ENCODE assay signal across 13 cellular contexts in genomic region chr4:158850371-158850770, GRCh38.
A peak's percentile ranks its signal among the peaks of the same experiment; 100 is the strongest.
DNase-seq lines count a peak whose midpoint lies in the region; ATAC-seq and TF ChIP-seq lines count a peak whose summit lies in the region.
"Had no signal": no experiment of that assay in that cellular context is flagged by ENCODE, and none has a peak within 500 bp of the region (broad histone marks: within the 10 kb centered on the region; RNA-seq: fewer than 3 reads in every experiment).

No MANE protein-coding gene starts in this region.

- H3K9me3 Mint-ChIP-seq in CD4-positive, alpha-beta T cell, result no peaks in the 10 kb centered on the region
- H3K9me3 Mint-ChIP-seq: activated CD4-positive, alpha-beta T cell treated with anti-CD3 and anti-CD28 coated beads, Interleukin-2, amount 10 ng/mL, durations not matched to agents 7 days and 5 days; activated naive CD4-positive, alpha-beta T cell treated with anti-CD3 and anti-CD28 coated beads, Interleukin-2, amount 10 ng/mL, durations not matched to agents 7 days and 5 days; mesothelial cell of epicardium had no signal

- H3K4me1 ChIP-seq in testis, result no peaks in the 10 kb centered on the region

- no peaks in the 10 kb centered on the region for H3K36me3 Mint-ChIP-seq in CD4-positive, alpha-beta T cell (ENCODE audit: low read depth)
- H3K36me3 Mint-ChIP-seq: activated naive CD4-positive, alpha-beta T cell treated with anti-CD3 and anti-CD28 coated beads, Interleukin-2, amount 10 ng/mL, durations not matched to agents 7 days and 5 days had no signal

- H3K27ac ChIP-seq in CD4-positive, alpha-beta T cell (ENCODE audit: low read depth, low read length), result no peak overlapping the region
- H3K27ac ChIP-seq in testis, result no peak overlapping the region

- no peak overlapping the region for H3K4me3 ChIP-seq in testis
- H3K4me3 ChIP-seq: tibial nerve had no signal

- intact Hi-C loops in CD4-positive, alpha-beta T cell (cut with DNase I, micrococcal nuclease), result loop anchor here (1.0 to 10.0 kb wide), 3 partner anchors 120 to 598 kb away; no protein-coding TSS in a partner anchor
- intact Hi-C loops in testis (cut with DNase I; ENCODE audit: low total_unique reads), result loop anchor here (5.0 kb wide), 1 partner anchor 123 kb away; no protein-coding TSS in a partner anchor

- DNase-seq in CD4-positive, alpha-beta T cell, result no peak
- DNase-seq in NAMALWA (ENCODE audit: low spot score) (peak; percentile 18), left lobe of liver (ENCODE audit: low spot score) (no peak), testis (no peak), Kasumi-1 (lab: John Stamatoyannopoulos, UW) (no peak), mucosa of gallbladder (ENCODE audit: low spot score) (no peak)
- DNase-seq in activated CD4-positive, CD25-positive, alpha-beta regulatory T cell treated with anti-CD3 and anti-CD28 coated beads, Interleukin-2, amount 50 U/mL, for 72 hours, result no peak
- DNase-seq: activated CD4-positive, alpha-beta T cell treated with anti-CD3 and anti-CD28 coated beads, Interleukin-2, amount 10 ng/mL, durations not matched to agents 7 days and 5 days; activated naive CD4-positive, alpha-beta T cell treated with anti-CD3 and anti-CD28 coated beads, Interleukin-2, amount 10 ng/mL, durations not matched to agents 7 days and 5 days; NCI-H2227 treated with DMSO at 0.1 percent for 48 hours had no signal

- no peak for ATAC-seq in CD4-positive, alpha-beta T cell (ENCODE audit: poor library complexity)
- ATAC-seq in GM21423 (IDR thresholded peaks at IDR 0.05; ENCODE audit: unreplicated experiment), result peak; percentile 64
- peak; percentile 17 for ATAC-seq in left lobe of liver

- TF ChIP-seq POLR2A in testis (IDR thresholded peaks at IDR 0.05), result no peak

- POLR2A ChIA-PET in CD4-positive, alpha-beta T cell (lab: Charles Lee), result interaction anchor here (1.8 kb wide), 1 partner anchor 81 kb away, joined by 7 read pairs; the partner anchor contains the start of gene FNIP2

- H3K4me3 Mint-ChIP-seq in CD4-positive, alpha-beta T cell, result no peak overlapping the region
- H3K4me3 Mint-ChIP-seq: activated CD4-positive, alpha-beta T cell treated with anti-CD3 and anti-CD28 coated beads, Interleukin-2, amount 10 ng/mL, durations not matched to agents 7 days and 5 days; activated naive CD4-positive, alpha-beta T cell treated with anti-CD3 and anti-CD28 coated beads, Interleukin-2, amount 10 ng/mL, durations not matched to agents 7 days and 5 days; mesothelial cell of epicardium had no signal

- H3K27ac Mint-ChIP-seq in CD4-positive, alpha-beta T cell, result peak overlapping the region; percentile 3
- H3K27ac Mint-ChIP-seq: activated CD4-positive, alpha-beta T cell treated with anti-CD3 and anti-CD28 coated beads, Interleukin-2, amount 10 ng/mL, durations not matched to agents 7 days and 5 days; activated naive CD4-positive, alpha-beta T cell treated with anti-CD3 and anti-CD28 coated beads, Interleukin-2, amount 10 ng/mL, durations not matched to agents 7 days and 5 days; mesothelial cell of epicardium had no signal

- no peaks in the 10 kb centered on the region for H3K9me3 ChIP-seq in CD4-positive, alpha-beta T cell (ENCODE audit: control insufficient read depth, low read length)
- no peaks in the 10 kb centered on the region for H3K9me3 ChIP-seq in testis
- H3K9me3 ChIP-seq: tibial nerve had no signal

- no peaks in the 10 kb centered on the region for H3K36me3 ChIP-seq in testis (ENCODE audit: low read depth, missing control alignments)

- H3K27me3 ChIP-seq in CD4-positive, alpha-beta T cell (ENCODE audit: control insufficient read depth, insufficient read depth, low read length), result no peaks in the 10 kb centered on the region
- no peaks in the 10 kb centered on the region for H3K27me3 ChIP-seq in testis
- H3K27me3 ChIP-seq: tibial nerve had no signal

- no peaks in the 10 kb centered on the region for H3K27me3 Mint-ChIP-seq in CD4-positive, alpha-beta T cell
- H3K27me3 Mint-ChIP-seq: activated CD4-positive, alpha-beta T cell treated with anti-CD3 and anti-CD28 coated beads, Interleukin-2, amount 10 ng/mL, durations not matched to agents 7 days and 5 days; activated naive CD4-positive, alpha-beta T cell treated with anti-CD3 and anti-CD28 coated beads, Interleukin-2, amount 10 ng/mL, durations not matched to agents 7 days and 5 days had no signal

- CTCF ChIA-PET in CD4-positive, alpha-beta T cell (lab: Charles Lee), result interaction anchor here (1.0 to 1.4 kb wide), 2 partner anchors 16 to 22 kb away, joined by 3 to 5 read pairs; no protein-coding TSS in a partner anchor

- TF ChIP-seq CTCF in CD4-positive, alpha-beta T cell (IDR thresholded peaks at IDR 0.05), result no peak
- no peak for TF ChIP-seq CTCF in testis (IDR thresholded peaks at IDR 0.05)

- H3K4me1 Mint-ChIP-seq in CD4-positive, alpha-beta T cell (ENCODE audit: low read depth), result peaks cover 12% of the 10 kb centered on the region
